ENCODE assay signal across 20 cellular contexts in genomic region chr12:7557227-7557626, GRCh38. TPM values are rescaled to one million over a fixed set of nuclear protein-coding genes. Genes with fewer than 3 reads are reported as not detected.
DNase-seq lines count a peak whose midpoint lies in the region; TF ChIP-seq lines count a peak whose summit lies in the region.
"Had no signal": no experiment of that assay in that cellular context is flagged by ENCODE, and none has a peak within 500 bp of the region (broad histone marks: within the 10 kb centered on the region; RNA-seq: fewer than 3 reads in every experiment).

No MANE protein-coding gene starts in this region.

- intact Hi-C loops in esophagus muscularis mucosa (cut with DNase I) (no loop called here), esophagus squamous epithelium (cut with DNase I) (no loop called here)

- TF ChIP-seq POLR2A in esophagus muscularis mucosa (IDR thresholded peaks at IDR 0.05; ENCODE audit: low read depth) = no peak
- TF ChIP-seq POLR2A in esophagus squamous epithelium (IDR thresholded peaks at IDR 0.05) = no peak

- TF ChIP-seq CTCF in esophagus muscularis mucosa (IDR thresholded peaks at IDR 0.05) = no peak
- no peak for TF ChIP-seq CTCF in esophagus squamous epithelium (IDR thresholded peaks at IDR 0.05)

- WGBS in esophagus muscularis mucosa = 65% methylated on average over 3 of the region's 3 CpGs
- 60 to 71% methylated on average over 3 of the region's 3 CpGs for WGBS in esophagus squamous epithelium, 2 donors

- DNase-seq in SIG-M5 treated with dmso at 0.1 percent for 504 hours (lab: John Stamatoyannopoulos, UW; ENCODE audit: unreplicated experiment) (peak; percentile 44), SIG-M5 (lab: John Stamatoyannopoulos, UW) (no peak), MV-4-11 (lab: John Stamatoyannopoulos, UW) (peak; percentile 86), esophagus muscularis mucosa (ENCODE audit: extremely low spot score) (no peak), superior temporal gyrus (ENCODE audit: extremely low spot score) (peak; percentile 15), esophagus squamous epithelium (lab: John Stamatoyannopoulos, UW) (no peak)
- no peak for DNase-seq in activated CD4-positive, alpha-beta T cell treated with anti-CD3 and anti-CD28 coated beads for 48 hours
- no peak for DNase-seq in activated CD4-positive, alpha-beta T cell treated with anti-CD3 and anti-CD28 coated beads, Interleukin-2, amount 50 U/mL, for 4 hours
- DNase-seq: brain microvascular endothelial cell; left lung; NCI-H774; stimulated activated CD4-positive, alpha-beta T cell treated with anti-CD3 and anti-CD28 coated beads, Interleukin-2, amount 100 ng/mL, for 48 hours; T-cell had no signal

- H3K27ac ChIP-seq in esophagus muscularis mucosa (replicated peaks in 1 of 4) (peak overlapping the region; percentile 41 to 63 (median 56)), esophagus squamous epithelium (peak overlapping the region in 2 of 4 donors; percentile 12 to 62)
- H3K27ac ChIP-seq: 22Rv1, brain microvascular endothelial cell, epithelial cell of prostate had no signal

- H3K4me1 ChIP-seq in esophagus muscularis mucosa (no peaks in the 10 kb centered on the region), esophagus squamous epithelium (no peaks in the 10 kb centered on the region)

- H3K36me3 ChIP-seq in esophagus muscularis mucosa (no peaks in the 10 kb centered on the region), esophagus squamous epithelium (no peaks in the 10 kb centered on the region)
- H3K36me3 ChIP-seq: brain microvascular endothelial cell, left lung had no signal

- H3K4me3 ChIP-seq in esophagus muscularis mucosa (no peak overlapping the region), esophagus squamous epithelium (no peak overlapping the region)
- H3K4me3 ChIP-seq: GM12878, left lung had no signal

- H3K27me3 ChIP-seq in esophagus muscularis mucosa = no peaks in the 10 kb centered on the region
- no peaks in the 10 kb centered on the region for H3K27me3 ChIP-seq in esophagus squamous epithelium
- H3K27me3 ChIP-seq: brain microvascular endothelial cell, left lung had no signal

- TF ChIP-seq EP300 in esophagus muscularis mucosa (IDR thresholded peaks at IDR 0.05) = no peak

- H3K9me3 ChIP-seq in esophagus muscularis mucosa (no peaks in the 10 kb centered on the region), esophagus squamous epithelium (no peaks in the 10 kb centered on the region)
- H3K9me3 ChIP-seq: left lung had no signal

RNA-seq across cellular contexts. Expression of gene CD163, which starts 53.6 kb away (rescaled TPM):
- total RNA-seq in esophagus muscularis mucosa = 100 to 1,000 TPM in 3 of 4 donors, 10 to 100 TPM in 1; 96.0 to 327 (median 203) TPM
- total RNA-seq in esophagus squamous epithelium = 100 to 1,000 TPM in 2 of 4 donors, 10 to 100 TPM in 1, 1 to 10 TPM in 1; 4.2 to 137 (median 67.1) TPM
- total RNA-seq: activated T-helper 1 cell treated with anti-CD3 and anti-CD28 coated beads, Interleukin-12 subunit alpha, Interleukin-12 subunit beta, Interleukin-2, Interleukin-4 antibody, amounts not matched to agents 30 ng/mL and 10 ng/mL and 1 ng/mL, durations not matched to agents 14 hours and 24 hours and 36 hours; dermis microvascular lymphatic vessel endothelial cell; glomerular endothelial cell; HT-29 had no signal

Comparison
In these comparisons a context has a peak if more than half of its experiments do, and no peak if none do; other contexts are left out.
1. DNase-seq: peak in SIG-M5 treated with dmso at 0.1 percent for 504 hours (single experiment), MV-4-11 (single experiment) and superior temporal gyrus (single experiment); none in SIG-M5 (single experiment), esophagus muscularis mucosa (single experiment), esophagus squamous epithelium (single experiment), activated CD4-positive, alpha-beta T cell treated with anti-CD3 and anti-CD28 coated beads for 48 hours (single experiment) and activated CD4-positive, alpha-beta T cell treated with anti-CD3 and anti-CD28 coated beads, Interleukin-2, amount 50 U/mL, for 4 hours (0 of 2).